Comparison of ENCODE assay signal across 1 cellular context in the genomic region with DNA sequence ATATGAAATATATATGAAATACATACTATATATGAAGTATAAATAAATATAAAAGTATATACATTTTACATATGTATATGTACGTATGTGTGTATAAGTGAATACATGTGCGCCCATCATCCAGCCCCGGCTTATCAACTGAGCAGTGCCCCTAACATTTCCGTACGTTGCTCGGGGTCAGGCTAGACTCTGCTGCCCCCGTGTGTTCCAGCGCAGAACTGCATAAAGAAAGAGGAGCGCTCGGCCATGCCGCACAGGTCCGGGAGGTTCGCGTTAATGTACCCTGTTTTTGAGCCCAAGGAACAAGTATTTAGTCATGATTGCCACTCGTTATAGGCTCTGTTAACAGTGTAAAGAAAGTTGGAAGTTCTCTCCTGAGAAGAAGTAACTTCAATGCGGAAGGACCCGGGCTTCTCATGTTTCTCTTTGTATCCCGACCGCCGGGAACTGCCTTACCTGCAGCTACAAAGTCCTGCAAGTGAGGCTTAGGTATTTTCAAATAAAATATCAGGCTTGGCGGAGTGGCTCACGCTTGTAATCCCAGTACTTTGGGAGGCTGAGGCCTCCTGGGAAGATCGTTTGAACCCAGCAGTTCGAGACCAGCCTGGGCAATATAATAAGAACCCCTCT.
TF ChIP-seq lines count a peak whose summit lies in the region.

No MANE protein-coding gene starts in this region.

TF ChIP-seq in HCT116, 20 proteins besides CTCF, POLR2A, EP300 and RAD21 (continued from another document):
- no peak for TF ChIP-seq ZBTB33 (IDR thresholded peaks at IDR 0.05; ENCODE audit: extremely low read depth, insufficient replicate concordance, low read length)
- TF ChIP-seq ELF1 (IDR thresholded peaks at IDR 0.05; ENCODE audit: borderline replicate concordance, low read depth): no peak
- no peak for TF ChIP-seq ZNF274 (IDR thresholded peaks at IDR 0.05; ENCODE audit: low read depth, low read length)
- TF ChIP-seq EZH2phosphoT487 (IDR thresholded peaks at IDR 0.05; ENCODE audit: borderline replicate concordance): no peak
- no peak for TF ChIP-seq YY1 (IDR thresholded peaks at IDR 0.05; ENCODE audit: extremely low read depth, insufficient replicate concordance, low read depth, low read length)
- no peak for TF ChIP-seq ZFX (IDR thresholded peaks at IDR 0.05)
- no peak for TF ChIP-seq FOSL1 (IDR thresholded peaks at IDR 0.05; ENCODE audit: low read depth)
- TF ChIP-seq SP1 (IDR thresholded peaks at IDR 0.05; ENCODE audit: low read depth): no peak
- TF ChIP-seq TCF7L2 (IDR thresholded peaks at IDR 0.05; ENCODE audit: borderline replicate concordance, extremely low read depth, insufficient read depth, insufficient read length): no peak
- TF ChIP-seq EGR1 (IDR thresholded peaks at IDR 0.05; ENCODE audit: low read depth): no peak
- TF ChIP-seq CBX3 (IDR thresholded peaks at IDR 0.05; ENCODE audit: low read depth): 0 out of 2 replicates have a peak, but pooled peaks have one; percentile 9
- no peak for TF ChIP-seq SIN3A (IDR thresholded peaks at IDR 0.05; ENCODE audit: low read depth)
